19 cellular contexts compared by ENCODE assay signal in the genomic region with DNA sequence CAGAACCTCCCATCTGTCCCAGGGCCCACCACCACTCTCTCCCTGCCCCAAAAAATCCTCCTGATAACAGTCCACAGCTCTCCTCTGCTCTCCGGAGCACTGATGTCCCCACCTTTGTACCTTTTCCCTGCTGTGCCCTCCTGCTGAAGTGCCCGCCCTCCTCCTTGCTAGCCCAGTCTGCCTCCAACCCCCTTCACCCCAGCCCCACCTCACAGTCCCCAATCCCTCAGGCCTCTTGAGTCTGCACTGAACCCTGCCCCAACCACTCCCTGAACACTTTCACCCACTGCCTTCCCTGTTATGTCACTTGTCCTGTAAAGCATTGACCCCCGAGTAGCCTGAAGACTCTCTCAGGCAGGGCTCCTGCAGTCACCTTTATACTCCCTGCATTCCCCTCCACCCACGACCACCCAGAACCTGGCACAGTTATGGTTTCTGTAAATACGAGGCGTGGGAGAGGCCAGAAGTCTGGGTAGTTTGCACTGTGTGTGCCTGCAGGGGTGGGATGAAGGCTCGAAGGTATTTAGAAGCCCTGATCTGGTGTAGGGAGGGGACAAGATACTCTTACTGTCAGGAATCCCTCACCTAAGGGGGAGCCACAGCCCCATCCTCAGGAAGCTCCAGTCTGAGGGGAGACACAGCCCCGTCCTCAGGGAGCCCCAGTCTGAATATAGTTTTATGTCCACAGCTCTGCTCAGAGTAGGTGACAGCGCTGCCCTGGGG. TPM values are rescaled to one million over a fixed set of nuclear protein-coding genes. Genes with fewer than 3 reads are reported as not detected.
DNase-seq lines count a peak whose midpoint lies in the region; ATAC-seq and TF ChIP-seq lines count a peak whose summit lies in the region.
"Had no signal": no experiment of that assay in that cellular context is flagged by ENCODE, and none has a peak within 500 bp of the region (broad histone marks: within the 10 kb centered on the region; RNA-seq: fewer than 3 reads in every experiment).

No MANE protein-coding gene starts in this region.

- H3K27me3 ChIP-seq in right atrium auricular region (no peaks in the 10 kb centered on the region), body of pancreas (no peaks in the 10 kb centered on the region), osteoblast (ENCODE audit: insufficient read depth, low read length) (peaks cover 3% of the 10 kb centered on the region), gastrocnemius medialis (peaks cover 7 to 16% (median 11%) of the 10 kb centered on the region in 3 donors), vagina (peaks cover 2% of the 10 kb centered on the region)
- H3K27me3 ChIP-seq: SJCRH30 had no signal

- TF ChIP-seq CTCF in right atrium auricular region (IDR thresholded peaks at IDR 0.05), result no peak
- TF ChIP-seq CTCF in body of pancreas (IDR thresholded peaks at IDR 0.05), result no peak
- no peak for TF ChIP-seq CTCF in osteoblast (IDR thresholded peaks at IDR 0.05; ENCODE audit: extremely low read depth, low read depth, low read length)
- TF ChIP-seq CTCF in type B pancreatic cell (conservative IDR thresholded peaks at IDR 0.05), result no peak
- no peak for TF ChIP-seq CTCF in gastrocnemius medialis (IDR thresholded peaks at IDR 0.05 in 4 of 5, conservative IDR thresholded peaks at IDR 0.05 in 1 of 5)
- no peak for TF ChIP-seq CTCF in vagina (IDR thresholded peaks at IDR 0.05)

- H3K36me3 ChIP-seq in right atrium auricular region, result no peaks in the 10 kb centered on the region
- no peaks in the 10 kb centered on the region for H3K36me3 ChIP-seq in body of pancreas (replicated peaks in 1 of 2; ENCODE audit: insufficient read depth in 1 of 2, low read depth in 2 of 2)
- no peaks in the 10 kb centered on the region for H3K36me3 ChIP-seq in osteoblast (ENCODE audit: insufficient read depth, low read length)
- no peaks in the 10 kb centered on the region for H3K36me3 ChIP-seq in gastrocnemius medialis
- no peaks in the 10 kb centered on the region for H3K36me3 ChIP-seq in vagina
- H3K36me3 ChIP-seq: SJCRH30 had no signal

- no peaks in the 10 kb centered on the region for H4K20me1 ChIP-seq in osteoblast (ENCODE audit: insufficient read depth, low read length)

- ATAC-seq in body of pancreas, result no peak
- no peak for ATAC-seq in gastrocnemius medialis
- no peak for ATAC-seq in HG02970 (IDR thresholded peaks at IDR 0.05; ENCODE audit: low FRiP score, unreplicated experiment)
- ATAC-seq: A549; CD8-positive, alpha-beta T cell had no signal

- peaks cover 60% of the 10 kb centered on the region for H3K27me3 Mint-ChIP-seq in type B pancreatic cell

- 52 to 59% methylated on average over 8 to 9 of the region's 9 CpGs for WGBS in body of pancreas, 2 donors

- in situ Hi-C loops in gastrocnemius medialis (cut with MboI; ENCODE audit: low sequenced_read_pairs in 4 of 4), result no loop called here

- no peak overlapping the region for H3K4me3 Mint-ChIP-seq in type B pancreatic cell
- H3K4me3 Mint-ChIP-seq: CD8-positive, alpha-beta T cell; HFFc6 had no signal

- DNase-seq in cardiac septum (ENCODE audit: low spot score), result peak; percentile 51
- no peak for DNase-seq in right atrium auricular region (ENCODE audit: low spot score)
- DNase-seq in body of pancreas, result no peak
- peak; percentile 58 for DNase-seq in osteoblast (ENCODE audit: insufficient read length, low spot score, missing footprints)
- DNase-seq in type B pancreatic cell (ENCODE audit: extremely low spot score, unreplicated experiment), result no peak
- DNase-seq in gastrocnemius medialis, result no peak
- DNase-seq in vagina (ENCODE audit: extremely low spot score in 2 of 2), result no peak
- DNase-seq: CD8-positive, alpha-beta T cell; DMS79; HFFc6; NCI-H1436; NCI-H1930; NCI-H345; NCI-H524 treated with DMSO at 0.1 percent for 48 hours; SJCRH30 had no signal

- no peak overlapping the region for H2AFZ ChIP-seq in osteoblast (ENCODE audit: low read length)

- intact Hi-C loops in cardiac septum (cut with DNase I), result no loop called here
- intact Hi-C loops in body of pancreas (cut with DNase I), result no loop called here
- intact Hi-C loops in gastrocnemius medialis (cut with DNase I; ENCODE audit: low total_unique reads), result no loop called here
- intact Hi-C loops in vagina (cut with DNase I), result no loop called here

- H3K9me3 Mint-ChIP-seq in type B pancreatic cell, result no peaks in the 10 kb centered on the region
- H3K9me3 Mint-ChIP-seq: CD8-positive, alpha-beta T cell; HFFc6 had no signal

- no peak overlapping the region for H3K4me3 ChIP-seq in right atrium auricular region
- no peak overlapping the region for H3K4me3 ChIP-seq in body of pancreas
- H3K4me3 ChIP-seq in osteoblast (ENCODE audit: insufficient read depth, low read length), result no peak overlapping the region
- no peak overlapping the region for H3K4me3 ChIP-seq in gastrocnemius medialis
- no peak overlapping the region for H3K4me3 ChIP-seq in vagina
- H3K4me3 ChIP-seq: A549, SJCRH30 had no signal

- peak overlapping the region in 1 of 2 donors; percentile 16 for H3K27ac ChIP-seq in right atrium auricular region
- H3K27ac ChIP-seq in body of pancreas, result peak overlapping the region; percentile 74 to 89 (median 84)
- no peak overlapping the region for H3K27ac ChIP-seq in osteoblast (ENCODE audit: low read depth, low read length)
- no peak overlapping the region for H3K27ac ChIP-seq in gastrocnemius medialis
- H3K27ac ChIP-seq in vagina, result no peak overlapping the region
- H3K27ac ChIP-seq: A549, SJCRH30 had no signal

- peaks cover 10% of the 10 kb centered on the region for H3K4me1 Mint-ChIP-seq in type B pancreatic cell (ENCODE audit: unreplicated experiment)

- no peaks in the 10 kb centered on the region for H3K36me3 Mint-ChIP-seq in type B pancreatic cell
- H3K36me3 Mint-ChIP-seq: CD8-positive, alpha-beta T cell had no signal

- no peaks in the 10 kb centered on the region for H3K79me2 ChIP-seq in osteoblast (ENCODE audit: insufficient read depth, low read length)

- H3K9me3 ChIP-seq in right atrium auricular region (no peaks in the 10 kb centered on the region), body of pancreas (no peaks in the 10 kb centered on the region), osteoblast (ENCODE audit: low read depth, low read length) (no peaks in the 10 kb centered on the region), gastrocnemius medialis (no peaks in the 10 kb centered on the region), vagina (no peaks in the 10 kb centered on the region)
- H3K9me3 ChIP-seq: A549, SJCRH30 had no signal

- no peak for TF ChIP-seq POLR2A in body of pancreas (IDR thresholded peaks at IDR 0.05)
- no peak for TF ChIP-seq POLR2A in gastrocnemius medialis (IDR thresholded peaks at IDR 0.05)
- TF ChIP-seq POLR2A in vagina (IDR thresholded peaks at IDR 0.05), result no peak

- no peak overlapping the region for H3K4me2 ChIP-seq in osteoblast (ENCODE audit: insufficient read depth, low read length)
- H3K4me2 ChIP-seq: A549 had no signal

- H3K4me1 ChIP-seq in right atrium auricular region (peaks cover 0 to 5% of the 10 kb centered on the region in 2 donors), body of pancreas (peaks cover 60% of the 10 kb centered on the region), osteoblast (ENCODE audit: insufficient read depth, low read length) (no peaks in the 10 kb centered on the region), gastrocnemius medialis (no peaks in the 10 kb centered on the region), vagina (peaks cover 2% of the 10 kb centered on the region)
- H3K4me1 ChIP-seq: A549, SJCRH30 had no signal

- H3K27ac Mint-ChIP-seq in type B pancreatic cell, result peak overlapping the region; percentile 31
- H3K27ac Mint-ChIP-seq: CD8-positive, alpha-beta T cell; HFFc6 had no signal

RNA-seq across cellular contexts. Expression of a gene that starts 5.4 kb away (rescaled TPM):
- 0.08 TPM for total RNA-seq in cardiac septum
- 1 to 10 TPM; 1.9 to 5.8 TPM for total RNA-seq in right atrium auricular region
- total RNA-seq in body of pancreas, result 1 to 10 TPM; 5.7 to 6.9 TPM
- total RNA-seq in osteoblast, result not detected in 2 replicates
- 1.6 and 4.3 TPM in 2 replicates for total RNA-seq in type B pancreatic cell (ENCODE audit: low replicate concordance)
- not detected for total RNA-seq in gastrocnemius medialis
- total RNA-seq in vagina, result not detected
- total RNA-seq: CD8-positive, alpha-beta T cell; H4; HepG2; HFFc6; SJCRH30 had no signal

Comparison
In these comparisons a context has a peak if more than half of its experiments do, and no peak if none do; other contexts are left out.
1. DNase-seq: peak in cardiac septum (single experiment) and osteoblast (single experiment); none in right atrium auricular region (single experiment), body of pancreas (0 of 4), type B pancreatic cell (single experiment), gastrocnemius medialis (0 of 2) and vagina (0 of 2).
2. H3K27ac ChIP-seq: peak in body of pancreas (4 of 4); none in osteoblast (single experiment), gastrocnemius medialis (0 of 4) and vagina (single experiment).